10 cellular contexts compared by ENCODE assay signal in the genomic region with DNA sequence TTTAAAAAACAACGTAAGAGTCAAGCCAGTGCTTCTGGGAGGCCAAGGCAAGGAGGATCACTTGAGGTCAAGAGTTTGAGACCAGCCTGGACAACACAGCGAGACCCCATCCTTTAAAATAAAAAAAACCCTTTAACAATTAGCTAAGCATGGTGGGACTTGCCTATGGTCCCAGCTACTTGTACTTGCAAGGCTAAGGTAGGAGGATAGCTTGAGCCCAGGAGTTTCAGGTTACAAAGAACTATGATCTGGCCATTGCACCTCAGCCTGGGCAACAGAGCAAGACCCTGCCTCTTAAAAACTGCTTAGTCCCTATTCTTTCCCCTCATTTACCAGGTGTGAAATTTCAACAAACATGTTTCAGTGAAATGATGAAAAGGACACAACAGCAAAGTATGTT.
"Had no signal": no experiment of that assay in that cellular context is flagged by ENCODE, and none has a peak within 500 bp of the region (broad histone marks: within the 10 kb centered on the region; RNA-seq: fewer than 3 reads in every experiment).

No MANE protein-coding gene starts in this region.

- H3K9me3 Mint-ChIP-seq: mesothelial cell of epicardium had no signal

- H3K4me3 Mint-ChIP-seq: mesothelial cell of epicardium had no signal

- H3K27ac Mint-ChIP-seq: mesothelial cell of epicardium had no signal

- ATAC-seq: body of pancreas, upper lobe of right lung had no signal

- H3K4me1 Mint-ChIP-seq: mesothelial cell of epicardium had no signal

- DNase-seq: activated CD4-positive, alpha-beta T cell treated with anti-CD3 and anti-CD28 coated beads for 4 hours; activated CD8-positive, alpha-beta memory T cell treated with anti-CD3 and anti-CD28 coated beads for 24 hours; adrenal gland; body of pancreas; central memory CD4-positive, alpha-beta T cell; cortex of kidney; effector memory CD4-positive, alpha-beta T cell; hippocampal formation; upper lobe of right lung had no signal
